Comparison of ENCODE assay signal across 28 cellular contexts in the genomic region with DNA sequence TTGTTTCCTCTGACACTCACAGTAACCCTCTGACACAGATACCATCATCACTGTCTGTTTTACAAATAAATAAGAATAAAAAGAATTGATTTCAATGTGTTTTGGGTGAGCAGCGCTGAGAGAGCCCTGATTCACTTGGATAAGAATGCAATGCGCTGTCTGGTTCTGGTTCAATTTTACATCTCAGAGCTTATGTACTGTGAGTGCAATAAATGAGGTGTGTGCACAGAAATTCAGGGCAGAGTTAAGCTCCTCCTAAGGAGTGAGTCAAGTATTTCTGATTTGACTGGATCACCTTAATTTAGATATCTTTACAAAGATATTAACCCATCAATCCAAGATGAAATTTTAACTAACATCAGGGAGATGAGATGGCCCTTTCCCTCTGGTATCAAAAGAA. TPM values are rescaled to one million over a fixed set of nuclear protein-coding genes. Genes with fewer than 3 reads are reported as not detected.
"Had no signal": no experiment of that assay in that cellular context is flagged by ENCODE, and none has a peak within 500 bp of the region (broad histone marks: within the 10 kb centered on the region; RNA-seq: fewer than 3 reads in every experiment).

No MANE protein-coding gene starts in this region.

- ATAC-seq: activated CD8-positive, alpha-beta T cell treated with anti-CD3 and anti-CD28 coated beads for 36 hours; T-helper 17 cell; WTC11 had no signal

- H3K27me3 ChIP-seq: MG63, Peyer's patch, SJSA1 had no signal

- H3K9me3 ChIP-seq: breast epithelium, MG63, Peyer's patch, SJSA1 had no signal

- H3K27ac ChIP-seq: breast epithelium, Peyer's patch, SJSA1 had no signal

- H3K4me3 ChIP-seq: breast epithelium, MG63, Peyer's patch, SJSA1 had no signal

- H3K4me1 ChIP-seq: breast epithelium had no signal

- DNase-seq: activated CD4-positive, alpha-beta T cell treated with anti-CD3 and anti-CD28 coated beads for 1 hour; activated CD8-positive, alpha-beta memory T cell treated with anti-CD3 and anti-CD28 coated beads, Interleukin-2, amount 50 U/mL, for 4 hours; activated CD8-positive, alpha-beta T cell treated with anti-CD3 and anti-CD28 coated beads for 36 hours; activated effector memory CD4-positive, alpha-beta T cell treated with Interleukin-2 at 50 U/mL for 16 hours; activated naive CD4-positive, alpha-beta T cell; activated T-cell treated with anti-CD3 and anti-CD28 coated beads, Interleukin-2, amount 50 U/mL, for 1 hour; aorta; caudate nucleus; MG63; MV-4-11; NCI-H1092 treated with DMSO at 0.1 percent for 48 hours; NCI-H1417 treated with DMSO at 0.1 percent for 48 hours; NCI-H1694; NCI-H2029; NCI-H2107; NCI-H2171 treated with DMSO at 0.1 percent for 48 hours; NCI-H226; NCI-H526 treated with DMSO at 0.1 percent for 48 hours; NCI-H82; OCI-M1; Peyer's patch; SHP77; T-helper 17 cell; T-helper 9 cell had no signal

- H3K36me3 ChIP-seq: breast epithelium, MG63, Peyer's patch, SJSA1 had no signal

RNA-seq across cellular contexts. Expression of a gene that starts 11.2 kb away (rescaled TPM):
- total RNA-seq: activated CD8-positive, alpha-beta T cell treated with anti-CD3 and anti-CD28 coated beads for 36 hours; aorta; breast epithelium; NCI-H460; SJSA1; T-helper 17 cell had no signal
- polyA plus RNA-seq: aorta had no signal
